In genomic region chr19:18155095-18156087, GRCh38 we compare ENCODE assay signal across 1 cellular context.
TF ChIP-seq lines count a peak whose summit lies in the region.

No MANE protein-coding gene starts in this region.

TF ChIP-seq in WTC11, 78 proteins besides CTCF, POLR2A, EP300 and RAD21 (continued from another document):
- TF ChIP-seq FOXP4 (CRISPR knock-in tag; IDR thresholded peaks at IDR 0.05) (no peak), GTF2I (CRISPR knock-in tag; conservative IDR thresholded peaks at IDR 0.05) (no peak), RELA (CRISPR knock-in tag; IDR thresholded peaks at IDR 0.05; ENCODE audit: borderline replicate concordance) (no peak), AR (CRISPR knock-in tag; IDR thresholded peaks at IDR 0.05) (no peak), JUN (CRISPR knock-in tag; IDR thresholded peaks at IDR 0.05) (no peak), TEAD1 (CRISPR knock-in tag; IDR thresholded peaks at IDR 0.05) (no peak), GRHL2 (CRISPR knock-in tag; IDR thresholded peaks at IDR 0.05; ENCODE audit: insufficient replicate concordance, severe bottlenecking) (no peak), CBFB (CRISPR knock-in tag; IDR thresholded peaks at IDR 0.05; ENCODE audit: low read depth) (no peak), HMGA2 (CRISPR knock-in tag; IDR thresholded peaks at IDR 0.05) (no peak), ZMAT4 (CRISPR knock-in tag; IDR thresholded peaks at IDR 0.05) (no peak), ZNF512 (CRISPR knock-in tag; IDR thresholded peaks at IDR 0.05; ENCODE audit: borderline replicate concordance) (no peak), IRF1 (CRISPR knock-in tag; IDR thresholded peaks at IDR 0.05) (no peak), RORB (CRISPR knock-in tag; IDR thresholded peaks at IDR 0.05) (no peak), SMAD3 (CRISPR knock-in tag; IDR thresholded peaks at IDR 0.05; ENCODE audit: borderline replicate concordance) (no peak)
